ENCODE assay signal across 18 cellular contexts in the genomic region with DNA sequence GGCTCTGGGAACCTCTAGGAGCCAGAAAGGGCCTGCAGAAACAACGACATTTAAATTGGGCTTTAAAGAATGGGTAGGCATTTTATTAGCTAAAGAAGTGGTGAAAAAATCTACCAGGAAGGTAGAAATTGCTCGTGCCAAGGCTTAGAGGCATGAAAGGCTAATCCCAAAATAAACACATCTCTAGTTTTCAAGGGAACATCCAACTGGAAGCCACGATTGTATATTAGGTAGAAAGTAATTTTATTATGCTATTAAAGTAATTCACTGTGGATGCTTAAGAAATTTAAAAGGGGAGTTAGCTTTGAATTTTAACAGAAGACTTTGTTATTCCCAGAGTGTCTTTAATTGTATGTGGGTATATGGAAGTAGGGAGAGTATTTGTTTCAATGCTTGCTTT. TPM values are rescaled to one million over a fixed set of nuclear protein-coding genes. Genes with fewer than 3 reads are reported as not detected.
DNase-seq lines count a peak whose midpoint lies in the region; ATAC-seq and TF ChIP-seq lines count a peak whose summit lies in the region.
"Had no signal": no experiment of that assay in that cellular context is flagged by ENCODE, and none has a peak within 500 bp of the region (broad histone marks: within the 10 kb centered on the region; RNA-seq: fewer than 3 reads in every experiment).

No MANE protein-coding gene starts in this region.

- no peak overlapping the region for H3K4me2 ChIP-seq in SU-DHL-6 (ENCODE audit: low read depth, low read length, poor library complexity, severe bottlenecking)
- H3K4me2 ChIP-seq: BLaER1 had no signal

- H3K9me3 Mint-ChIP-seq in nephron progenitor cell: peaks cover 4% of the 10 kb centered on the region
- H3K9me3 Mint-ChIP-seq in glutamatergic neuron (ENCODE audit: unreplicated experiment): no peaks in the 10 kb centered on the region

- H3K9me2 ChIP-seq in SU-DHL-6 (replicated peaks; ENCODE audit: insufficient read depth, low read length): no peaks in the 10 kb centered on the region

- no peak overlapping the region for H3K4me3 ChIP-seq in SU-DHL-6 (ENCODE audit: insufficient read depth, low read length, poor library complexity, severe bottlenecking)
- H3K4me3 ChIP-seq: BLaER1 had no signal

- H3K36me3 ChIP-seq in SU-DHL-6 (ENCODE audit: low read length): no peaks in the 10 kb centered on the region
- H3K36me3 ChIP-seq: BLaER1 had no signal

- peak overlapping the region; percentile 12 for H2AFZ ChIP-seq in SU-DHL-6 (ENCODE audit: low read depth, low read length, severe bottlenecking)

- H3K9ac ChIP-seq in SU-DHL-6 (ENCODE audit: low read length): no peak overlapping the region
- H3K9ac ChIP-seq: BLaER1 had no signal

- TF ChIP-seq CTCF in SU-DHL-6 (IDR thresholded peaks at IDR 0.05; ENCODE audit: insufficient read depth, low read length, poor library complexity, severe bottlenecking) (no peak), nephron progenitor cell (IDR thresholded peaks at IDR 0.05) (no peak), glutamatergic neuron (IDR thresholded peaks at IDR 0.05; ENCODE audit: partially characterized antibody, unreplicated experiment) (no peak)

- H3K79me2 ChIP-seq in SU-DHL-6 (ENCODE audit: insufficient read depth, low read length): no peaks in the 10 kb centered on the region

- no peaks in the 10 kb centered on the region for H3F3A ChIP-seq in SU-DHL-6 (ENCODE audit: insufficient read depth)

- H3K36me3 Mint-ChIP-seq in nephron progenitor cell (ENCODE audit: low read depth) (no peaks in the 10 kb centered on the region), glutamatergic neuron (ENCODE audit: unreplicated experiment) (no peaks in the 10 kb centered on the region)
- H3K36me3 Mint-ChIP-seq: CD8-positive, alpha-beta memory T cell; T-cell had no signal

- ATAC-seq in GM21367 (IDR thresholded peaks at IDR 0.05; ENCODE audit: unreplicated experiment): no peak
- ATAC-seq: T-cell had no signal

- no peaks in the 10 kb centered on the region for H3K27me3 Mint-ChIP-seq in nephron progenitor cell (ENCODE audit: low read depth, poor library complexity)
- H3K27me3 Mint-ChIP-seq in glutamatergic neuron (ENCODE audit: unreplicated experiment): no peaks in the 10 kb centered on the region
- H3K27me3 Mint-ChIP-seq: CD8-positive, alpha-beta memory T cell; T-cell had no signal

- no peak overlapping the region for H3K27ac ChIP-seq in SU-DHL-6 (ENCODE audit: low read depth, low read length)
- H3K27ac ChIP-seq: BLaER1 had no signal

- no peaks in the 10 kb centered on the region for H3K9me3 ChIP-seq in SU-DHL-6 (ENCODE audit: insufficient read depth, low read length)
- H3K9me3 ChIP-seq: BLaER1 had no signal

- H3K4me1 Mint-ChIP-seq in nephron progenitor cell (peaks cover 17% of the 10 kb centered on the region), glutamatergic neuron (ENCODE audit: low read depth, unreplicated experiment) (no peaks in the 10 kb centered on the region)
- H3K4me1 Mint-ChIP-seq: CD8-positive, alpha-beta memory T cell; T-cell had no signal

- no peaks in the 10 kb centered on the region for H4K20me1 ChIP-seq in SU-DHL-6 (ENCODE audit: low read depth, low read length)
- H4K20me1 ChIP-seq: BLaER1 had no signal

- H3K27me3 ChIP-seq in SU-DHL-6 (ENCODE audit: low read length): no peaks in the 10 kb centered on the region
- H3K27me3 ChIP-seq: BLaER1 had no signal

- H3K27ac Mint-ChIP-seq in nephron progenitor cell (peak overlapping the region; percentile 38), glutamatergic neuron (ENCODE audit: unreplicated experiment) (no peak overlapping the region)
- H3K27ac Mint-ChIP-seq: CD8-positive, alpha-beta memory T cell; T-cell had no signal

- DNase-seq in DMS79 treated with DMSO at 0.1 percent for 48 hours (lab: John Stamatoyannopoulos, UW) (peak; percentile 53), DMS79 (lab: John Stamatoyannopoulos, UW) (no peak), nephron progenitor cell (no peak), NCI-H2196 treated with DMSO at 0.1 percent for 48 hours (lab: John Stamatoyannopoulos, UW; ENCODE audit: unreplicated experiment) (no peak), glutamatergic neuron (no peak)
- no peak for DNase-seq in activated CD8-positive, alpha-beta memory T cell treated with anti-CD3 and anti-CD28 coated beads, Interleukin-2, amount 50 U/mL, for 4 hours
- DNase-seq: 8988T; CD8-positive, alpha-beta memory T cell; IMR-90; Kasumi-1; NCI-H1417; NCI-H187 treated with DMSO at 0.1 percent for 48 hours; NCI-H2171 treated with DMSO at 0.1 percent for 48 hours; NCI-H774; T-cell had no signal

- H3K4me3 Mint-ChIP-seq in nephron progenitor cell: no peak overlapping the region
- H3K4me3 Mint-ChIP-seq in glutamatergic neuron (ENCODE audit: unreplicated experiment): no peak overlapping the region
- H3K4me3 Mint-ChIP-seq: CD8-positive, alpha-beta memory T cell; T-cell had no signal

RNA-seq across cellular contexts. Expression of gene CNTLN, which starts 17.5 kb away (rescaled TPM):
- total RNA-seq in glutamatergic neuron (ENCODE audit: unreplicated experiment): 11.3 TPM
